Comparison of ENCODE assay signal across 17 cellular contexts in genomic region chr15:100264994-100265640, GRCh38.
DNase-seq lines count a peak whose midpoint lies in the region; ATAC-seq and TF ChIP-seq lines count a peak whose summit lies in the region.
"Had no signal": no experiment of that assay in that cellular context is flagged by ENCODE, and none has a peak within 500 bp of the region (broad histone marks: within the 10 kb centered on the region; RNA-seq: fewer than 3 reads in every experiment).

No MANE protein-coding gene starts in this region.

- intact Hi-C loops in CD8-positive, alpha-beta T cell (cut with DNase I, micrococcal nuclease), result no loop called here
- intact Hi-C loops in psoas muscle (cut with DNase I), result no loop called here

- ATAC-seq in CD8-positive, alpha-beta T cell, result peak; percentile 42
- ATAC-seq in GM23338, result peak; percentile 36; the same call in 1 of the 3 replicates
- peak; percentile 34 to 89 (median 40) for ATAC-seq in psoas muscle
- ATAC-seq: PC-3 had no signal

- H3K27ac Mint-ChIP-seq in CD8-positive, alpha-beta T cell, result no peak overlapping the region
- no peak overlapping the region for H3K27ac Mint-ChIP-seq in GM23338

- H3K4me2 ChIP-seq in GM23338, result no peak overlapping the region

- H3K79me2 ChIP-seq in GM23338 (replicated peaks; ENCODE audit: insufficient read depth), result no peaks in the 10 kb centered on the region

- H3K9me3 Mint-ChIP-seq in CD8-positive, alpha-beta T cell, result no peaks in the 10 kb centered on the region
- peaks cover 12% of the 10 kb centered on the region; the same call in 1 of the 3 replicates for H3K9me3 Mint-ChIP-seq in GM23338

- POLR2A ChIA-PET in CD8-positive, alpha-beta T cell (lab: Charles Lee), result no interaction called here

- H3K36me3 Mint-ChIP-seq in CD8-positive, alpha-beta T cell, result peaks cover 8% of the 10 kb centered on the region
- peaks cover 6% of the 10 kb centered on the region; the same call in 2 of the 3 replicates for H3K36me3 Mint-ChIP-seq in GM23338 (ENCODE audit: low read depth)

- no peaks in the 10 kb centered on the region for H3F3A ChIP-seq in GM23338 (replicated peaks; ENCODE audit: low read depth)

- no peaks in the 10 kb centered on the region for H3K36me3 ChIP-seq in CD8-positive, alpha-beta T cell (ENCODE audit: insufficient read depth, low read length)
- no peaks in the 10 kb centered on the region for H3K36me3 ChIP-seq in GM23338 (ENCODE audit: insufficient read depth)
- peaks cover 0 to 22% of the 10 kb centered on the region in 2 donors for H3K36me3 ChIP-seq in psoas muscle (ENCODE audit: insufficient read depth in 1 of 2, low read depth in 1 of 2)

- H3K27me3 ChIP-seq in CD8-positive, alpha-beta T cell (ENCODE audit: insufficient read depth, low read length), result no peaks in the 10 kb centered on the region
- H3K27me3 ChIP-seq in GM23338 (ENCODE audit: insufficient read depth), result no peaks in the 10 kb centered on the region
- no peaks in the 10 kb centered on the region for H3K27me3 ChIP-seq in psoas muscle (ENCODE audit: insufficient read depth in 3 of 3, low read length in 2 of 3)

- H3K4me1 Mint-ChIP-seq in CD8-positive, alpha-beta T cell (ENCODE audit: low read depth), result no peaks in the 10 kb centered on the region
- H3K4me1 Mint-ChIP-seq in GM23338, result peaks cover 8% of the 10 kb centered on the region; the same call in 2 of the 3 replicates

- TF ChIP-seq CTCF in CD8-positive, alpha-beta T cell (IDR thresholded peaks at IDR 0.05), result no peak
- no peak for TF ChIP-seq CTCF in GM23338 (conservative IDR thresholded peaks at IDR 0.05; ENCODE audit: low read depth in 2 of 2)
- TF ChIP-seq CTCF in epithelial cell of esophagus (IDR thresholded peaks at IDR 0.05; ENCODE audit: insufficient read depth, low read depth, low read length, missing control alignments), result no peak
- TF ChIP-seq CTCF in psoas muscle (IDR thresholded peaks at IDR 0.05), result no peak
- TF ChIP-seq CTCF in GM10266 (IDR thresholded peaks at IDR 0.05; ENCODE audit: control insufficient read depth, insufficient read depth, low read depth, missing control alignments), result no peak

- no peaks in the 10 kb centered on the region for H3K9me2 ChIP-seq in GM23338 (ENCODE audit: insufficient read depth)

- H3K4me1 ChIP-seq in CD8-positive, alpha-beta T cell (ENCODE audit: insufficient read depth, low read length), result no peaks in the 10 kb centered on the region
- H3K4me1 ChIP-seq in GM23338 (ENCODE audit: insufficient read depth), result no peaks in the 10 kb centered on the region
- no peaks in the 10 kb centered on the region for H3K4me1 ChIP-seq in psoas muscle
- H3K4me1 ChIP-seq: Caco-2 had no signal

- H3K9me3 ChIP-seq in CD8-positive, alpha-beta T cell (ENCODE audit: low read length), result no peaks in the 10 kb centered on the region
- H3K9me3 ChIP-seq in psoas muscle, result no peaks in the 10 kb centered on the region
- H3K9me3 ChIP-seq: Caco-2 had no signal

- H3K27me3 Mint-ChIP-seq in CD8-positive, alpha-beta T cell (ENCODE audit: low read depth), result no peaks in the 10 kb centered on the region
- no peaks in the 10 kb centered on the region for H3K27me3 Mint-ChIP-seq in GM23338 (ENCODE audit: insufficient read depth, low read depth, poor library complexity)

- H3K27ac ChIP-seq in CD8-positive, alpha-beta T cell (ENCODE audit: low read depth, low read length), result no peak overlapping the region
- H3K27ac ChIP-seq in GM23338 (ENCODE audit: low read depth) (no peak overlapping the region), psoas muscle (no peak overlapping the region)
- H3K27ac ChIP-seq: RWPE1 had no signal

- H2AFZ ChIP-seq in GM23338, result no peak overlapping the region

- WGBS in psoas muscle, 3 donors, result 63 to 75% (median 64%) methylated on average over 21 of the region's 21 CpGs

- DNase-seq in CD8-positive, alpha-beta T cell, result peak in 1 of 7 experiments; percentile 38
- DNase-seq in GM23338 (ENCODE audit: low spot score), result no peak
- DNase-seq in epithelial cell of esophagus (ENCODE audit: low read depth), result peak; percentile 6
- DNase-seq in psoas muscle, result peak in 1 of 2 donors; percentile 69
- no peak for DNase-seq in nucleus accumbens (lab: John Stamatoyannopoulos, UW)
- no peak for DNase-seq in cortex of kidney (lab: John Stamatoyannopoulos, UW)
- no peak for DNase-seq in GM10266 (ENCODE audit: extremely low spot score)
- DNase-seq: ACHN, Caco-2, KBM-7, NCI-H1417 treated with DMSO at 0.1 percent for 48 hours, NCI-H1930, NCI-H2171 treated with DMSO at 0.1 percent for 48 hours, NCI-H510A, NCI-H774, PC-3 had no signal

- H4K20me1 ChIP-seq in GM23338 (replicated peaks; ENCODE audit: insufficient read depth), result no peaks in the 10 kb centered on the region

- H3K4me3 ChIP-seq in CD8-positive, alpha-beta T cell (ENCODE audit: low read depth, low read length), result no peak overlapping the region
- H3K4me3 ChIP-seq in GM23338 (no peak overlapping the region), epithelial cell of esophagus (ENCODE audit: low read length) (no peak overlapping the region), psoas muscle (no peak overlapping the region)

- H3K4me3 Mint-ChIP-seq in CD8-positive, alpha-beta T cell, result no peak overlapping the region
- H3K4me3 Mint-ChIP-seq in GM23338, result no peak overlapping the region

- CTCF ChIA-PET in CD8-positive, alpha-beta T cell (lab: Charles Lee), result no interaction called here

TF ChIP-seq in GM23338, 12 proteins besides CTCF, POLR2A, EP300 and RAD21:
- no peak for TF ChIP-seq CREB1 (CRISPR knock-in tag; IDR thresholded peaks at IDR 0.05; ENCODE audit: low read depth)
